In genomic region chr4:33725861-33726260, GRCh38 we compare ENCODE assay signal across 26 cellular contexts.
DNase-seq lines count a peak whose midpoint lies in the region; ATAC-seq, FAIRE-seq and TF ChIP-seq lines count a peak whose summit lies in the region.
"Had no signal": no experiment of that assay in that cellular context is flagged by ENCODE, and none has a peak within 500 bp of the region (broad histone marks: within the 10 kb centered on the region; RNA-seq: fewer than 3 reads in every experiment).

No MANE protein-coding gene starts in this region.

- DNase-seq in fibroblast of villous mesenchyme (ENCODE audit: low read depth) (peak; percentile 44), HTR-8/SVneo (ENCODE audit: insufficient read length, low spot score) (no peak), frontal cortex (ENCODE audit: low spot score in 2 of 2) (no peak)
- DNase-seq: 8988T; ACHN; AML-193; BE2C; Calu3; CD4-positive, alpha-beta T cell; CD8-positive, alpha-beta memory T cell; COR-L47; DMS53; DMS79 treated with DMSO at 0.1 percent for 48 hours; GF-D8; GM23248; H7; HCEC 1CT had no signal

- H3K27ac ChIP-seq in OCI-LY3 (ENCODE audit: low read length), result no peak overlapping the region
- H3K27ac ChIP-seq: A549; BLaER1 treated with 17β-estradiol and CSF1 and Interleukin-3, amounts not matched to agents 10 nM and 100 nM; GM23248 had no signal

- H3K9me3 ChIP-seq in OCI-LY3 (ENCODE audit: insufficient read depth, low read length) (no peaks in the 10 kb centered on the region), neuron (ENCODE audit: low read length) (no peaks in the 10 kb centered on the region)
- H3K9me3 ChIP-seq: A549, BE2C had no signal

- no peak overlapping the region for H3K9ac ChIP-seq in OCI-LY3 (ENCODE audit: low read length)
- H3K9ac ChIP-seq: BLaER1 treated with 17β-estradiol and CSF1 and Interleukin-3, amounts not matched to agents 10 nM and 100 nM; GM23248 had no signal

- H3K4me3 ChIP-seq in OCI-LY3 (ENCODE audit: low read length) (no peak overlapping the region), fibroblast of villous mesenchyme (ENCODE audit: low read depth, low read length) (no peak overlapping the region), neuron (ENCODE audit: low read length) (no peak overlapping the region)
- H3K4me3 ChIP-seq: A549; BLaER1 treated with 17β-estradiol and CSF1 and Interleukin-3, amounts not matched to agents 10 nM and 100 nM; GM23248 had no signal

- ATAC-seq in GM18520 (IDR thresholded peaks at IDR 0.05; ENCODE audit: unreplicated experiment) (no peak), esophagus mucosa (no peak)
- ATAC-seq: A549 had no signal

- TF ChIP-seq CTCF in OCI-LY3 (IDR thresholded peaks at IDR 0.05; ENCODE audit: low read depth, low read length), result no peak
- TF ChIP-seq CTCF in fibroblast of villous mesenchyme (IDR thresholded peaks at IDR 0.05; ENCODE audit: insufficient read depth, low read depth, low read length), result no peak

- peak overlapping the region; percentile 29; the same call in 1 of the 2 replicates for H3K4me2 ChIP-seq in OCI-LY3 (ENCODE audit: low read length)
- H3K4me2 ChIP-seq: A549; BLaER1 treated with 17β-estradiol and CSF1 and Interleukin-3, amounts not matched to agents 10 nM and 100 nM had no signal

- H3K79me2 ChIP-seq in OCI-LY3 (ENCODE audit: low read length), result no peaks in the 10 kb centered on the region

- no peaks in the 10 kb centered on the region for H4K20me1 ChIP-seq in OCI-LY3 (ENCODE audit: insufficient read depth, low read length)
- H4K20me1 ChIP-seq: BLaER1 treated with 17β-estradiol and CSF1 and Interleukin-3, amounts not matched to agents 10 nM and 100 nM had no signal

- FAIRE-seq in HTR-8/SVneo (lab: Jason Lieb, UNC), result no peak
- no peak for FAIRE-seq in frontal cortex (lab: Jason Lieb, UNC)
- FAIRE-seq: A549, GM12891, GM18507, H1 had no signal

- H3K4me1 ChIP-seq in OCI-LY3 (ENCODE audit: low read length), result peaks cover 10% of the 10 kb centered on the region
- peaks cover 17% of the 10 kb centered on the region for H3K4me1 ChIP-seq in neuron (ENCODE audit: insufficient read depth, low read length)
- H3K4me1 ChIP-seq: A549; BLaER1 treated with 17β-estradiol and CSF1 and Interleukin-3, amounts not matched to agents 10 nM and 100 nM had no signal

- H2AFZ ChIP-seq in OCI-LY3 (ENCODE audit: low read depth, low read length), result peak overlapping the region; percentile 66; the same call in 1 of the 2 replicates
- peak overlapping the region; percentile 61 for H2AFZ ChIP-seq in neuron (ENCODE audit: low read depth, low read length)
- H2AFZ ChIP-seq: GM23248 had no signal

- H3K27me3 ChIP-seq in OCI-LY3 (ENCODE audit: low read depth, low read length), result no peaks in the 10 kb centered on the region
- H3K27me3 ChIP-seq in neuron (ENCODE audit: insufficient read depth, low read length), result no peaks in the 10 kb centered on the region
- H3K27me3 ChIP-seq: BE2C; BLaER1 treated with 17β-estradiol and CSF1 and Interleukin-3, amounts not matched to agents 10 nM and 100 nM had no signal

- H3K36me3 ChIP-seq in OCI-LY3 (replicated peaks; ENCODE audit: low read depth, low read length) (no peaks in the 10 kb centered on the region), neuron (ENCODE audit: insufficient read depth, low read length) (no peaks in the 10 kb centered on the region)
- H3K36me3 ChIP-seq: BE2C; BLaER1 treated with 17β-estradiol and CSF1 and Interleukin-3, amounts not matched to agents 10 nM and 100 nM had no signal
